ENCODE assay signal across 1 cellular context in the genomic region with DNA sequence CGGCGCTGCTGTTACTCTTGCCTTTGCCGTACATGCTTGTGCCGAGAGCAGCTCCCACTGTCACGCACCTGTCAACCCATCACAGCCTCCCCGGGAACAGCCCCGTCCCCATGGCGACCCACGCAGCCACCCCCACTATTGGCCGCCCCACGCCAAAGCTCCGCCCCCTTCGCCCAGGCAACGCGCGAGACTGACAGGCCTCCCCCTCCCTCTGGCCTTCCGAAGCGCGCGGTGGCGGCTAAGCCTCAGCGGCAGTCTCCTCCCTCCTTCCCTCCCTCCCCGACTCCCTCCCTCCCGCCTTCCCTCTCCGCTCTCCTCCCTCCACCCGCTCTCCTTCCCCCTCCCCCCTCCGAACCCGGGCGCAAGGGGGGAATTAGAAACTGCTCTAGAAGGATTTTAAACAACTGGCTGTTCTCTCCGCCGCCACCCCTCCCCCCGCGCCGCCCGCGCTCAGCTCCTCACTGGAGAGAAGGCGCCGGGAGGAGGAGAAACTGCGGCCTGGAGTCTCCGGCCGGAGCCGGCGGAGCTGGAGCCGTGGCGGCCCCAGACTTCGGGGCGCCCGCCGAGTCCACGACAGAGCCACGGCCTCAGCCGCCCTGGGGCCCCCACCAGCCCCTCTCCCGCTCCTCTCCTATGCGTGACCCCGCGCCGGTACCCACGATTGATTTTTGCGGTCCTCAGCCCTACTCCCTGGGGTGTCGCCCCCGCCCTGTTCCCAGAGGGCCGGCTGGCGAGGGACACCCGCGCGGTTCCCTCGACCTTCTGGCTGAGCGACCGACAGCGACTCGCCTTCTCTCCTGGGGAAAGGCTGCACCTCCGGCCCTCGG.
TF ChIP-seq lines count a peak whose summit lies in the region.

A gene (minus strand): TSS at position 89 of the 827 bp plus-strand sequence. CDS start 55 bp downstream, at position 34.

TF ChIP-seq in neural cell, 6 proteins besides CTCF, POLR2A, EP300 and RAD21 (continued from another document):
- TF ChIP-seq, protein P1, sequence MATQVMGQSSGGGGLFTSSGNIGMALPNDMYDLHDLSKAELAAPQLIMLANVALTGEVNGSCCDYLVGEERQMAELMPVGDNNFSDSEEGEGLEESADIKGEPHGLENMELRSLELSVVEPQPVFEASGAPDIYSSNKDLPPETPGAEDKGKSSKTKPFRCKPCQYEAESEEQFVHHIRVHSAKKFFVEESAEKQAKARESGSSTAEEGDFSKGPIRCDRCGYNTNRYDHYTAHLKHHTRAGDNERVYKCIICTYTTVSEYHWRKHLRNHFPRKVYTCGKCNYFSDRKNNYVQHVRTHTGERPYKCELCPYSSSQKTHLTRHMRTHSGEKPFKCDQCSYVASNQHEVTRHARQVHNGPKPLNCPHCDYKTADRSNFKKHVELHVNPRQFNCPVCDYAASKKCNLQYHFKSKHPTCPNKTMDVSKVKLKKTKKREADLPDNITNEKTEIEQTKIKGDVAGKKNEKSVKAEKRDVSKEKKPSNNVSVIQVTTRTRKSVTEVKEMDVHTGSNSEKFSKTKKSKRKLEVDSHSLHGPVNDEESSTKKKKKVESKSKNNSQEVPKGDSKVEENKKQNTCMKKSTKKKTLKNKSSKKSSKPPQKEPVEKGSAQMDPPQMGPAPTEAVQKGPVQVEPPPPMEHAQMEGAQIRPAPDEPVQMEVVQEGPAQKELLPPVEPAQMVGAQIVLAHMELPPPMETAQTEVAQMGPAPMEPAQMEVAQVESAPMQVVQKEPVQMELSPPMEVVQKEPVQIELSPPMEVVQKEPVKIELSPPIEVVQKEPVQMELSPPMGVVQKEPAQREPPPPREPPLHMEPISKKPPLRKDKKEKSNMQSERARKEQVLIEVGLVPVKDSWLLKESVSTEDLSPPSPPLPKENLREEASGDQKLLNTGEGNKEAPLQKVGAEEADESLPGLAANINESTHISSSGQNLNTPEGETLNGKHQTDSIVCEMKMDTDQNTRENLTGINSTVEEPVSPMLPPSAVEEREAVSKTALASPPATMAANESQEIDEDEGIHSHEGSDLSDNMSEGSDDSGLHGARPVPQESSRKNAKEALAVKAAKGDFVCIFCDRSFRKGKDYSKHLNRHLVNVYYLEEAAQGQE (IDR thresholded peaks at IDR 0.05; ENCODE audit: borderline replicate concordance), result peak; percentile 26
